In the genomic region with DNA sequence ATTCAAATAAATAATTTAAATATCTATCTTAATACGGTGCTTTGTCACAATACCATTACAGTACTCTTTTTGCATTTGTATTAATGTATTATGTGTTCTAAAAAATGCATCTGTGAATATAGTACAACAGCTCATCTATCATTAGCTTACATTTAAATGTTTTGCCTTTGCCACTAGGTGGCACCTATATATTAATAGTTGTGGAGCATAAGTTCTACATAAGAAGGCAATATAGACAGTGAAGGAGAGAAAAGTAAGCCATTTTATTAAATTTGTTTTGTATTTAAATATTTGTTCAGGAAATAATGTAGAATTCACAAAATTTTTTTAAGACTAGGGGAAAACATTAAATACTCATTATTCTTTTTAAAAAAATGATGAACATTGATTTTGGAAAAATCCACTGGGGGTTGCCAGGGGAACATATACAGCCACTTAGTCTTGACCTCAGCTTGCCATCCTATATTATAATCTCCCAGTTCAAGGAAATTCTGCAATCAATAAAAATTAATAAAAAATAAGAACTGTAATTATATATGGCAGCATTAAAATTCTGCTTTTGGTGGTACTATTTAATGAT, we compare ENCODE assay signal across 8 cellular contexts. TPM values are rescaled to one million over a fixed set of nuclear protein-coding genes. Genes with fewer than 3 reads are reported as not detected.
A peak's percentile ranks its signal among the peaks of the same experiment; 100 is the strongest.
DNase-seq lines count a peak whose midpoint lies in the region; ATAC-seq and TF ChIP-seq lines count a peak whose summit lies in the region.

No MANE protein-coding gene starts in this region.

- intact Hi-C loops in Calu3 (cut with micrococcal nuclease; ENCODE audit: unreplicated experiment) (loop anchor here (1.0 to 10.0 kb wide), 3 partner anchors 14 to 1930 kb away; no protein-coding TSS in a partner anchor), PC-9 (cut with micrococcal nuclease; ENCODE audit: unreplicated experiment) (loop anchor here (10.0 kb wide), 1 partner anchor 1000 kb away; no protein-coding TSS in a partner anchor), spleen (cut with DNase I; ENCODE audit: low total_unique reads) (no loop called here)

- no peaks in the 10 kb centered on the region for H4K20me1 ChIP-seq in PC-9 (ENCODE audit: insufficient read depth)

- TF ChIP-seq POLR2A in erythroblast (IDR thresholded peaks at IDR 0.05; ENCODE audit: low read length), result no peak
- TF ChIP-seq POLR2A in spleen (IDR thresholded peaks at IDR 0.05), result no peak

- H3K4me1 Mint-ChIP-seq in Calu3 (ENCODE audit: low read depth, unreplicated experiment), result no peaks in the 10 kb centered on the region

- H3K9me2 ChIP-seq in PC-9 (ENCODE audit: insufficient read depth), result 0 out of 2 replicates have a peak, but pooled peaks cover 4% of the 10 kb centered on the region

- H3K27ac Mint-ChIP-seq in Calu3 (ENCODE audit: unreplicated experiment), result no peak overlapping the region

- DNase-seq in Calu3 (no peak), PC-9 (peak in 1 of 2 experiments; percentile 44), erythroblast (lab: John Stamatoyannopoulos, UW) (peak; percentile 7 to 27), spleen (no peak), anterior cingulate cortex (lab: John Stamatoyannopoulos, UW) (no peak), T-helper 9 cell (no peak)

- H2AFZ ChIP-seq in PC-9, result no peak overlapping the region

- no peak overlapping the region for H3K4me2 ChIP-seq in PC-9

- H3K9me3 Mint-ChIP-seq in Calu3 (ENCODE audit: low read depth, unreplicated experiment), result no peaks in the 10 kb centered on the region

- H3K27ac ChIP-seq in PC-9 (no peak overlapping the region), spleen (no peak overlapping the region)

- peak; percentile 55 for TF ChIP-seq CTCF in Calu3 (IDR thresholded peaks at IDR 0.05; ENCODE audit: unreplicated experiment)
- TF ChIP-seq CTCF in PC-9 (conservative IDR thresholded peaks at IDR 0.05), result peak; percentile 79
- peak in 7 of 11 experiments; percentile 15 to 51 (median 39) for TF ChIP-seq CTCF in spleen (IDR thresholded peaks at IDR 0.05 in 8 of 11, conservative IDR thresholded peaks at IDR 0.05 in 3 of 11)

- CTCF ChIA-PET in Calu3 (lab: Charles Lee), result interaction anchor here (0.5 to 1.6 kb wide), 10 partner anchors 9 to 1951 kb away, joined by 3 to 17 read pairs (median 4); no protein-coding TSS in a partner anchor
- CTCF ChIA-PET in PC-9 (lab: Charles Lee), result interaction anchor here (0.6 to 0.7 kb wide), 4 partner anchors 14 to 1224 kb away, joined by 3 to 10 read pairs (median 4); no protein-coding TSS in a partner anchor

- no peaks in the 10 kb centered on the region for H3K79me2 ChIP-seq in PC-9 (ENCODE audit: low read depth)

- H3K4me1 ChIP-seq in PC-9 (replicated peaks; ENCODE audit: insufficient read depth) (no peaks in the 10 kb centered on the region), spleen (no peaks in the 10 kb centered on the region)

- ATAC-seq in GM19395 (IDR thresholded peaks at IDR 0.05; ENCODE audit: unreplicated experiment) (peak; percentile 88), HG03457 (IDR thresholded peaks at IDR 0.05; ENCODE audit: unreplicated experiment) (peak; percentile 76)

- no peaks in the 10 kb centered on the region for H3K27me3 Mint-ChIP-seq in Calu3 (ENCODE audit: unreplicated experiment)

- H3K9me3 ChIP-seq in PC-9 (ENCODE audit: insufficient read depth, low read depth), result no peaks in the 10 kb centered on the region
- H3K9me3 ChIP-seq in spleen, result no peaks in the 10 kb centered on the region

- POLR2A ChIA-PET in PC-9 (lab: Charles Lee; ENCODE audit: unreplicated experiment), result interaction anchor here (0.6 to 0.7 kb wide), 4 partner anchors 14 to 1720 kb away, joined by 3 to 11 read pairs (median 7); no protein-coding TSS in a partner anchor

- no peaks in the 10 kb centered on the region for H3F3A ChIP-seq in PC-9 (ENCODE audit: insufficient read depth, low read depth)

- BruUV-seq in Calu3 (replicated peaks; lab: Mats Ljungman, UMichigan) (no TSS peak), PC-9 (replicated peaks; lab: Mats Ljungman, UMichigan) (no TSS peak)

- no peaks in the 10 kb centered on the region for H3K36me3 ChIP-seq in PC-9 (ENCODE audit: low read depth)
- H3K36me3 ChIP-seq in spleen, result no peaks in the 10 kb centered on the region

- H3K4me3 ChIP-seq in PC-9, result no peak overlapping the region
- no peak overlapping the region for H3K4me3 ChIP-seq in spleen

- H3K4me3 Mint-ChIP-seq in Calu3 (ENCODE audit: low read depth, unreplicated experiment), result no peak overlapping the region

- no peaks in the 10 kb centered on the region for H3K27me3 ChIP-seq in PC-9 (ENCODE audit: insufficient read depth, low read depth)
- no peaks in the 10 kb centered on the region for H3K27me3 ChIP-seq in spleen (replicated peaks in 1 of 7)

- no peaks in the 10 kb centered on the region for H3K36me3 Mint-ChIP-seq in Calu3 (ENCODE audit: insufficient read depth, unreplicated experiment)

- WGBS in spleen, 5 donors, result 36 to 60% (median 48%) methylated on average over 1 of the region's 1 CpG

RNA-seq across cellular contexts. Expression of gene CCER1, which starts 9.8 kb away (rescaled TPM):
- total RNA-seq in Calu3 (2022) (not detected in 2 replicates), PC-9 (2021) (not detected in 2 replicates), spleen (not detected)
- not detected for polyA plus RNA-seq in spleen

RNA-seq across cellular contexts. Expression of gene EPYC, which starts 59.6 kb away (rescaled TPM):
- not detected in 2 replicates for total RNA-seq in Calu3 (2022)
- not detected in 2 replicates for total RNA-seq in PC-9 (2021)
- total RNA-seq in spleen, result not detected
- under 1 TPM in 1 of 3 donors, not detected in 2; 0.08 TPM for polyA plus RNA-seq in spleen

Comparison
In these comparisons a context has a peak if more than half of its experiments do, and no peak if none do; other contexts are left out.
1. DNase-seq: peak in erythroblast (2 of 2); none in Calu3 (single experiment), spleen (single experiment), anterior cingulate cortex (0 of 58) and T-helper 9 cell (single experiment).
2. Peak in every context shown above with its lines, with median percentiles within 50 percentile points of each other: CTCF ChIP-seq.